ENCODE assay signal across 1 cellular context in genomic region chr11:10777806-10778205, GRCh38.
TF ChIP-seq lines count a peak whose summit lies in the region.

No MANE protein-coding gene starts in this region.

TF ChIP-seq in HepG2, 621 proteins besides CTCF, POLR2A, EP300 and RAD21:
- TF ChIP-seq GFI1 (CRISPR knock-in tag; IDR thresholded peaks at IDR 0.05; ENCODE audit: borderline replicate concordance) (0 out of 2 replicates have a peak, but pooled peaks have one; percentile 6), ZMYM4 (CRISPR knock-in tag; IDR thresholded peaks at IDR 0.05) (no peak), NCOA2 (CRISPR knock-in tag; IDR thresholded peaks at IDR 0.05) (0 out of 2 replicates have a peak, but pooled peaks have one; percentile 0), TSC22D2 (CRISPR knock-in tag; IDR thresholded peaks at IDR 0.05; ENCODE audit: borderline replicate concordance) (no peak), JDP2 (CRISPR knock-in tag; IDR thresholded peaks at IDR 0.05; ENCODE audit: borderline replicate concordance) (no peak)
- TF ChIP-seq, protein P1, sequence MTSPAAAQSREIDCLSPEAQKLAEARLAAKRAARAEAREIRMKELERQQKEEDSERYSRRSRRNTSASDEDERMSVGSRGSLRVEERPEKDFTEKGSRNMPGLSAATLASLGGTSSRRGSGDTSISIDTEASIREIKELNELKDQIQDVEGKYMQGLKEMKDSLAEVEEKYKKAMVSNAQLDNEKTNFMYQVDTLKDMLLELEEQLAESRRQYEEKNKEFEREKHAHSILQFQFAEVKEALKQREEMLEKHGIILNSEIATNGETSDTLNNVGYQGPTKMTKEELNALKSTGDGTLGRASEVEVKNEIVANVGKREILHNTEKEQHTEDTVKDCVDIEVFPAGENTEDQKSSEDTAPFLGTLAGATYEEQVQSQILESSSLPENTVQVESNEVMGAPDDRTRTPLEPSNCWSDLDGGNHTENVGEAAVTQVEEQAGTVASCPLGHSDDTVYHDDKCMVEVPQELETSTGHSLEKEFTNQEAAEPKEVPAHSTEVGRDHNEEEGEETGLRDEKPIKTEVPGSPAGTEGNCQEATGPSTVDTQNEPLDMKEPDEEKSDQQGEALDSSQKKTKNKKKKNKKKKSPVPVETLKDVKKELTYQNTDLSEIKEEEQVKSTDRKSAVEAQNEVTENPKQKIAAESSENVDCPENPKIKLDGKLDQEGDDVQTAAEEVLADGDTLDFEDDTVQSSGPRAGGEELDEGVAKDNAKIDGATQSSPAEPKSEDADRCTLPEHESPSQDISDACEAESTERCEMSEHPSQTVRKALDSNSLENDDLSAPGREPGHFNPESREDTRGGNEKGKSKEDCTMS (CRISPR knock-in tag; conservative IDR thresholded peaks at IDR 0.05): no peak
TF ChIP-seq in HepG2: peak in this region for 2.
